10 cellular contexts compared by ENCODE assay signal in the genomic region with DNA sequence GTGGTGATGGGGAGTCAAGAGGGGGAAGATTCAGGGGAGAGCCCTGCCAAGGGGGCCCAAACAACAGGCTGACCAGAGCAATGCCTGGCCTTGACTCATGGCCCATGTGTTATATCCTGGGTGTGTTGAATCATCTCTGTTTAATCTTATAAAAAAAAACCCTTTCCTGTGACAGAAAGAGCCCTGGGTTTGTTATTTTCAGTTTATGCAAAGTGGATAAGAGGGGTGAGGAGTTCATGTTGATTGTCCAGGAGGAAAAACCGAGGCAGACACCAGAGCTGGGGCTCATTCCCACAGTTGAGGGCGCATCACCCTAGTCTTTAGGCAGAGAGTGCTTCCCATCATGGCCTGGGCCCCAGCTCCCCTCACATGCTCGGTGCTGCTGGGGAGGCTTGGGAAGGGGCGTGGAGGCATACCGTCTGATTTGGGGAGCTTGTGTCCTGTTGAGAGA. TPM values are rescaled to one million over a fixed set of nuclear protein-coding genes. Genes with fewer than 3 reads are reported as not detected.
DNase-seq lines count a peak whose midpoint lies in the region; ATAC-seq and TF ChIP-seq lines count a peak whose summit lies in the region.
"Had no signal": no experiment of that assay in that cellular context is flagged by ENCODE, and none has a peak within 500 bp of the region (broad histone marks: within the 10 kb centered on the region; RNA-seq: fewer than 3 reads in every experiment).

No MANE protein-coding gene starts in this region.

- intact Hi-C loops in activated CD4-positive, alpha-beta memory T cell treated with anti-CD3 and anti-CD28 coated beads for 36 hours (cut with micrococcal nuclease), result loop anchor here (5.0 to 10.0 kb wide), 2 partner anchors 83 to 255 kb away; no protein-coding TSS in a partner anchor

- H3K79me2 ChIP-seq in GM23248 (ENCODE audit: insufficient read depth), result no peaks in the 10 kb centered on the region

- no peak overlapping the region for H3K4me3 ChIP-seq in GM23248

- in situ Hi-C loops in GM23248 (cut with MboI), result no loop called here

- H3K9ac ChIP-seq in GM23248, result no peak overlapping the region

- ATAC-seq in omental fat pad (ENCODE audit: low FRiP score) (no peak), HG02623 (IDR thresholded peaks at IDR 0.05; ENCODE audit: unreplicated experiment) (no peak), HG03342 (IDR thresholded peaks at IDR 0.05; ENCODE audit: unreplicated experiment) (no peak)

- WGBS in GM23248 (ENCODE audit: low coverage in 1 of 2, low lambda C conversion rate in 2 of 2, missing lambda C conversion rate in 2 of 2), 2 experiments, result 72 to 75% methylated on average over 5 of the region's 5 CpGs

- H4K20me1 ChIP-seq in GM23248 (ENCODE audit: insufficient read depth), result no peaks in the 10 kb centered on the region

- no peaks in the 10 kb centered on the region for H3K36me3 ChIP-seq in GM23248 (ENCODE audit: low read depth)

- DNase-seq in AG20443 (ENCODE audit: low spot score) (peak; percentile 48), GM23248 (peak; percentile 81), glomerular visceral epithelial cell (ENCODE audit: extremely low spot score) (peak; percentile 72), omental fat pad (ENCODE audit: low spot score) (no peak)
- peak; percentile 44 for DNase-seq in activated CD4-positive, alpha-beta memory T cell treated with anti-CD3 and anti-CD28 coated beads for 36 hours
- no peak for DNase-seq in stimulated activated CD4-positive, alpha-beta T cell treated with anti-CD3 and anti-CD28 coated beads, Interleukin-4, amount 100 ng/mL, for 24 hours
- DNase-seq: foreskin melanocyte, NCI-H82 had no signal

- peaks cover 44% of the 10 kb centered on the region for H3K4me1 ChIP-seq in GM23248 (ENCODE audit: insufficient read depth)

- H3K27ac Mint-ChIP-seq in activated CD4-positive, alpha-beta memory T cell treated with anti-CD3 and anti-CD28 coated beads for 36 hours, result peak overlapping the region; percentile 77

- H3K36me3 Mint-ChIP-seq in activated CD4-positive, alpha-beta memory T cell treated with anti-CD3 and anti-CD28 coated beads for 36 hours, result no peaks in the 10 kb centered on the region

- no peaks in the 10 kb centered on the region for H3K27me3 Mint-ChIP-seq in activated CD4-positive, alpha-beta memory T cell treated with anti-CD3 and anti-CD28 coated beads for 36 hours

- POLR2A ChIA-PET in activated CD4-positive, alpha-beta memory T cell treated with anti-CD3 and anti-CD28 coated beads for 36 hours (lab: Charles Lee), result no interaction called here

- peaks cover 28% of the 10 kb centered on the region for H3K4me1 Mint-ChIP-seq in activated CD4-positive, alpha-beta memory T cell treated with anti-CD3 and anti-CD28 coated beads for 36 hours (ENCODE audit: low read depth)

- CTCF ChIA-PET in activated CD4-positive, alpha-beta memory T cell treated with anti-CD3 and anti-CD28 coated beads for 36 hours (lab: Charles Lee), result interaction anchor here (1.1 to 7.5 kb wide), 2 partner anchors 80 to 129 kb away, joined by 4 to 84 read pairs; no protein-coding TSS in a partner anchor

- peak overlapping the region; percentile 23 for H3K4me2 ChIP-seq in GM23248 (ENCODE audit: unreplicated experiment)

- no peak for TF ChIP-seq CTCF in omental fat pad (IDR thresholded peaks at IDR 0.05)

- no peaks in the 10 kb centered on the region for H3K9me3 ChIP-seq in GM23248 (ENCODE audit: low read depth)

- H3K9me2 ChIP-seq in GM23248 (ENCODE audit: insufficient read depth), result no peaks in the 10 kb centered on the region

- H3F3A ChIP-seq in GM23248 (ENCODE audit: insufficient read depth), result peaks cover 34% of the 10 kb centered on the region

- peak overlapping the region; percentile 60 for H3K27ac ChIP-seq in GM23248

- H3K27me3 ChIP-seq in GM23248 (replicated peaks; ENCODE audit: insufficient read depth), result no peaks in the 10 kb centered on the region

- H2AFZ ChIP-seq in GM23248, result no peak overlapping the region

- no peaks in the 10 kb centered on the region for H3K9me3 Mint-ChIP-seq in activated CD4-positive, alpha-beta memory T cell treated with anti-CD3 and anti-CD28 coated beads for 36 hours

- no peak overlapping the region for H3K4me3 Mint-ChIP-seq in activated CD4-positive, alpha-beta memory T cell treated with anti-CD3 and anti-CD28 coated beads for 36 hours

RNA-seq across cellular contexts. Expression of a gene that starts 30.9 kb away (rescaled TPM):
- not detected in 2 replicates for total RNA-seq in GM23248 (2014; rRNA removed; shearing (Covaris generic))
- not detected in 2 replicates for polyA plus RNA-seq in GM23248 (2016; fragmentation: Nextera tagmentation; extraction: Ambion mirVana)
- not detected for total RNA-seq in activated CD4-positive, alpha-beta memory T cell treated with anti-CD3 and anti-CD28 coated beads for 36 hours
- total RNA-seq in omental fat pad, result not detected

RNA-seq across cellular contexts. Expression of a gene that starts 43.5 kb away (rescaled TPM):
- 0.86 and 3.8 TPM in 2 replicates for total RNA-seq in GM23248 (2014; rRNA removed; shearing (Covaris generic))
- 1.1 and 2.2 TPM in 2 replicates for polyA plus RNA-seq in GM23248 (2016; fragmentation: Nextera tagmentation; extraction: Ambion mirVana)
- under 1 TPM in 1 of 2 experiments, not detected in 1; 0.44 TPM for total RNA-seq in activated CD4-positive, alpha-beta memory T cell treated with anti-CD3 and anti-CD28 coated beads for 36 hours
- 10 to 100 TPM in 2 of 4 donors, 1 to 10 TPM in 2; 2.6 to 50.5 (median 7.3) TPM for total RNA-seq in omental fat pad

Comparison
In these comparisons a context has a peak if more than half of its experiments do, and no peak if none do; other contexts are left out.
1. DNase-seq: peak in AG20443 (single experiment), GM23248 (single experiment), activated CD4-positive, alpha-beta memory T cell treated with anti-CD3 and anti-CD28 coated beads for 36 hours (single experiment) and glomerular visceral epithelial cell (single experiment); none in omental fat pad (single experiment) and stimulated activated CD4-positive, alpha-beta T cell treated with anti-CD3 and anti-CD28 coated beads, Interleukin-4, amount 100 ng/mL, for 24 hours (single experiment).